ENCODE assay signal across 1 cellular context in the genomic region with DNA sequence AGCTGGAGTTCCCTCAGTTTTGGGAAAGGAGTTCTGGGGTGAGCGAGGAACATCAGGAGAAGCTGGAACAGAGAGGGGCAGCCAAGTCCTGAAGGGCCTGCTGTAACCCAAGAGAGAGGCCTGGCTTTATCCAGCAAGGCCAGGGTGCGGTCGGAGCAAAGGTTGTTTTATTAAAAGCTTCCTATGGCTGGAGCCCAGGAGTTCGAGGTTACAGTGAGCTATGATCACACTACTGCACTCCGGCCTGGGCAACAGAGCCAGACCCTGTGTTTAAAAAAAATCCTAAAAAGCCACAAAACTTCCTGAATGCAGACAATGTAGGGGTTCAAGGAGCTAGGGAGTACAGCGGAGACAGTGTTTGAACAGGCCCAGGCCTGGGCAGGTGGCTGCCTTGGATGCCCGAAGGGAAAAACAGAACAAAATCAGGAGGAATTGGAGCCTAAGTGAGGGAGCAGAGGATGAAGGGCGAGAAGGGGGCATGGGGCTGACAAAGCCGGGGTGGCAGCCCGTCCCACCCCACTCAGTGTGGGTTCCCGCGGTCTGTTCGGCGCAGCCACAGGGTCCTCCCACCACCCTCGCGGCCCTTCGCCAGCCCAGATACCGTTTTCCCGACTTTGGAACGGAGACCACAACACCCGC.
TF ChIP-seq lines count a peak whose summit lies in the region.

No MANE protein-coding gene starts in this region.

TF ChIP-seq in K562, 482 proteins besides CTCF, POLR2A, EP300 and RAD21 (continued from another document and continues in another):
- TF ChIP-seq, protein P1, sequence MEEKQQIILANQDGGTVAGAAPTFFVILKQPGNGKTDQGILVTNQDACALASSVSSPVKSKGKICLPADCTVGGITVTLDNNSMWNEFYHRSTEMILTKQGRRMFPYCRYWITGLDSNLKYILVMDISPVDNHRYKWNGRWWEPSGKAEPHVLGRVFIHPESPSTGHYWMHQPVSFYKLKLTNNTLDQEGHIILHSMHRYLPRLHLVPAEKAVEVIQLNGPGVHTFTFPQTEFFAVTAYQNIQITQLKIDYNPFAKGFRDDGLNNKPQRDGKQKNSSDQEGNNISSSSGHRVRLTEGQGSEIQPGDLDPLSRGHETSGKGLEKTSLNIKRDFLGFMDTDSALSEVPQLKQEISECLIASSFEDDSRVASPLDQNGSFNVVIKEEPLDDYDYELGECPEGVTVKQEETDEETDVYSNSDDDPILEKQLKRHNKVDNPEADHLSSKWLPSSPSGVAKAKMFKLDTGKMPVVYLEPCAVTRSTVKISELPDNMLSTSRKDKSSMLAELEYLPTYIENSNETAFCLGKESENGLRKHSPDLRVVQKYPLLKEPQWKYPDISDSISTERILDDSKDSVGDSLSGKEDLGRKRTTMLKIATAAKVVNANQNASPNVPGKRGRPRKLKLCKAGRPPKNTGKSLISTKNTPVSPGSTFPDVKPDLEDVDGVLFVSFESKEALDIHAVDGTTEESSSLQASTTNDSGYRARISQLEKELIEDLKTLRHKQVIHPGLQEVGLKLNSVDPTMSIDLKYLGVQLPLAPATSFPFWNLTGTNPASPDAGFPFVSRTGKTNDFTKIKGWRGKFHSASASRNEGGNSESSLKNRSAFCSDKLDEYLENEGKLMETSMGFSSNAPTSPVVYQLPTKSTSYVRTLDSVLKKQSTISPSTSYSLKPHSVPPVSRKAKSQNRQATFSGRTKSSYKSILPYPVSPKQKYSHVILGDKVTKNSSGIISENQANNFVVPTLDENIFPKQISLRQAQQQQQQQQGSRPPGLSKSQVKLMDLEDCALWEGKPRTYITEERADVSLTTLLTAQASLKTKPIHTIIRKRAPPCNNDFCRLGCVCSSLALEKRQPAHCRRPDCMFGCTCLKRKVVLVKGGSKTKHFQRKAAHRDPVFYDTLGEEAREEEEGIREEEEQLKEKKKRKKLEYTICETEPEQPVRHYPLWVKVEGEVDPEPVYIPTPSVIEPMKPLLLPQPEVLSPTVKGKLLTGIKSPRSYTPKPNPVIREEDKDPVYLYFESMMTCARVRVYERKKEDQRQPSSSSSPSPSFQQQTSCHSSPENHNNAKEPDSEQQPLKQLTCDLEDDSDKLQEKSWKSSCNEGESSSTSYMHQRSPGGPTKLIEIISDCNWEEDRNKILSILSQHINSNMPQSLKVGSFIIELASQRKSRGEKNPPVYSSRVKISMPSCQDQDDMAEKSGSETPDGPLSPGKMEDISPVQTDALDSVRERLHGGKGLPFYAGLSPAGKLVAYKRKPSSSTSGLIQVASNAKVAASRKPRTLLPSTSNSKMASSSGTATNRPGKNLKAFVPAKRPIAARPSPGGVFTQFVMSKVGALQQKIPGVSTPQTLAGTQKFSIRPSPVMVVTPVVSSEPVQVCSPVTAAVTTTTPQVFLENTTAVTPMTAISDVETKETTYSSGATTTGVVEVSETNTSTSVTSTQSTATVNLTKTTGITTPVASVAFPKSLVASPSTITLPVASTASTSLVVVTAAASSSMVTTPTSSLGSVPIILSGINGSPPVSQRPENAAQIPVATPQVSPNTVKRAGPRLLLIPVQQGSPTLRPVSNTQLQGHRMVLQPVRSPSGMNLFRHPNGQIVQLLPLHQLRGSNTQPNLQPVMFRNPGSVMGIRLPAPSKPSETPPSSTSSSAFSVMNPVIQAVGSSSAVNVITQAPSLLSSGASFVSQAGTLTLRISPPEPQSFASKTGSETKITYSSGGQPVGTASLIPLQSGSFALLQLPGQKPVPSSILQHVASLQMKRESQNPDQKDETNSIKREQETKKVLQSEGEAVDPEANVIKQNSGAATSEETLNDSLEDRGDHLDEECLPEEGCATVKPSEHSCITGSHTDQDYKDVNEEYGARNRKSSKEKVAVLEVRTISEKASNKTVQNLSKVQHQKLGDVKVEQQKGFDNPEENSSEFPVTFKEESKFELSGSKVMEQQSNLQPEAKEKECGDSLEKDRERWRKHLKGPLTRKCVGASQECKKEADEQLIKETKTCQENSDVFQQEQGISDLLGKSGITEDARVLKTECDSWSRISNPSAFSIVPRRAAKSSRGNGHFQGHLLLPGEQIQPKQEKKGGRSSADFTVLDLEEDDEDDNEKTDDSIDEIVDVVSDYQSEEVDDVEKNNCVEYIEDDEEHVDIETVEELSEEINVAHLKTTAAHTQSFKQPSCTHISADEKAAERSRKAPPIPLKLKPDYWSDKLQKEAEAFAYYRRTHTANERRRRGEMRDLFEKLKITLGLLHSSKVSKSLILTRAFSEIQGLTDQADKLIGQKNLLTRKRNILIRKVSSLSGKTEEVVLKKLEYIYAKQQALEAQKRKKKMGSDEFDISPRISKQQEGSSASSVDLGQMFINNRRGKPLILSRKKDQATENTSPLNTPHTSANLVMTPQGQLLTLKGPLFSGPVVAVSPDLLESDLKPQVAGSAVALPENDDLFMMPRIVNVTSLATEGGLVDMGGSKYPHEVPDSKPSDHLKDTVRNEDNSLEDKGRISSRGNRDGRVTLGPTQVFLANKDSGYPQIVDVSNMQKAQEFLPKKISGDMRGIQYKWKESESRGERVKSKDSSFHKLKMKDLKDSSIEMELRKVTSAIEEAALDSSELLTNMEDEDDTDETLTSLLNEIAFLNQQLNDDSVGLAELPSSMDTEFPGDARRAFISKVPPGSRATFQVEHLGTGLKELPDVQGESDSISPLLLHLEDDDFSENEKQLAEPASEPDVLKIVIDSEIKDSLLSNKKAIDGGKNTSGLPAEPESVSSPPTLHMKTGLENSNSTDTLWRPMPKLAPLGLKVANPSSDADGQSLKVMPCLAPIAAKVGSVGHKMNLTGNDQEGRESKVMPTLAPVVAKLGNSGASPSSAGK (IDR thresholded peaks at IDR 0.05), result peak; percentile 48; the same call in 1 of the 2 replicates
- TF ChIP-seq PTRF (tag; IDR thresholded peaks at IDR 0.05) (no peak), TAF15 (IDR thresholded peaks at IDR 0.05; ENCODE audit: low read depth, low read length) (no peak), TGIF2 (CRISPR knock-in tag; IDR thresholded peaks at IDR 0.05) (0 out of 2 replicates have a peak, but pooled peaks have one; percentile 52), BRD9 (IDR thresholded peaks at IDR 0.05; ENCODE audit: low read depth, partially characterized antibody) (peak; percentile 42), SUPT5H (IDR thresholded peaks at IDR 0.05) (peak; percentile 48; the same call in 1 of the 2 replicates), MYBL2 (IDR thresholded peaks at IDR 0.05; ENCODE audit: low read depth) (no peak), MYBL2 (CRISPR knock-in tag; IDR thresholded peaks at IDR 0.05; ENCODE audit: borderline replicate concordance) (no peak), CSDE1 (IDR thresholded peaks at IDR 0.05) (no peak), PHB (CRISPR knock-in tag; IDR thresholded peaks at IDR 0.05) (no peak), NFIX (CRISPR knock-in tag; IDR thresholded peaks at IDR 0.05; ENCODE audit: low read depth) (no peak), WHSC1 (IDR thresholded peaks at IDR 0.05; ENCODE audit: low read length) (no peak), ARID1B (IDR thresholded peaks at IDR 0.05) (no peak), ZNF584 (CRISPR knock-in tag; IDR thresholded peaks at IDR 0.05; ENCODE audit: low read depth) (peak; percentile 13), ZFPM2 (CRISPR knock-in tag; IDR thresholded peaks at IDR 0.05) (no peak), SMC3 (conservative IDR thresholded peaks at IDR 0.05; ENCODE audit: insufficient read depth, low read depth, low read length) (no peak)
- TF ChIP-seq, protein P2, sequence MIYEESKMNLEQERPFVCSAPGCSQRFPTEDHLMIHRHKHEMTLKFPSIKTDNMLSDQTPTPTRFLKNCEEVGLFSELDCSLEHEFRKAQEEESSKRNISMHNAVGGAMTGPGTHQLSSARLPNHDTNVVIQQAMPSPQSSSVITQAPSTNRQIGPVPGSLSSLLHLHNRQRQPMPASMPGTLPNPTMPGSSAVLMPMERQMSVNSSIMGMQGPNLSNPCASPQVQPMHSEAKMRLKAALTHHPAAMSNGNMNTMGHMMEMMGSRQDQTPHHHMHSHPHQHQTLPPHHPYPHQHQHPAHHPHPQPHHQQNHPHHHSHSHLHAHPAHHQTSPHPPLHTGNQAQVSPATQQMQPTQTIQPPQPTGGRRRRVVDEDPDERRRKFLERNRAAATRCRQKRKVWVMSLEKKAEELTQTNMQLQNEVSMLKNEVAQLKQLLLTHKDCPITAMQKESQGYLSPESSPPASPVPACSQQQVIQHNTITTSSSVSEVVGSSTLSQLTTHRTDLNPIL (CRISPR knock-in tag; IDR thresholded peaks at IDR 0.05), result 0 out of 2 replicates have a peak, but pooled peaks have one; percentile 26
- TF ChIP-seq, protein P3, sequence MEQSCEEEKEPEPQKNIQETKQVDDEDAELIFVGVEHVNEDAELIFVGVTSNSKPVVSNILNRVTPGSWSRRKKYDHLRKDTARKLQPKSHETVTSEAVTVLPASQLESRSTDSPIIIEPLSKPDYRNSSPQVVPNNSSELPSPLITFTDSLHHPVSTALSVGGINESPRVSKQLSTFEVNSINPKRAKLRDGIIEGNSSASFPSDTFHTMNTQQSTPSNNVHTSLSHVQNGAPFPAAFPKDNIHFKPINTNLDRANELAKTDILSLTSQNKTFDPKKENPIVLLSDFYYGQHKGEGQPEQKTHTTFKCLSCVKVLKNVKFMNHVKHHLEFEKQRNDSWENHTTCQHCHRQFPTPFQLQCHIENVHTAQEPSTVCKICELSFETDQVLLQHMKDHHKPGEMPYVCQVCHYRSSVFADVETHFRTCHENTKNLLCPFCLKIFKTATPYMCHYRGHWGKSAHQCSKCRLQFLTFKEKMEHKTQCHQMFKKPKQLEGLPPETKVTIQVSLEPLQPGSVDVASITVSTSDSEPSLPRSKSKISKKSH (CRISPR knock-in tag; IDR thresholded peaks at IDR 0.05), result no peak
- TF ChIP-seq, protein P4, sequence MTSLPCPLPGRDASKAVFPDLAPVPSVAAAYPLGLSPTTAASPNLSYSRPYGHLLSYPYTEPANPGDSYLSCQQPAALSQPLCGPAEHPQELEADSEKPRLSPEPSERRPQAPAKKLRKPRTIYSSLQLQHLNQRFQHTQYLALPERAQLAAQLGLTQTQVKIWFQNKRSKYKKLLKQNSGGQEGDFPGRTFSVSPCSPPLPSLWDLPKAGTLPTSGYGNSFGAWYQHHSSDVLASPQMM (CRISPR knock-in tag; IDR thresholded peaks at IDR 0.05), result no peak
- TF ChIP-seq, protein P5, sequence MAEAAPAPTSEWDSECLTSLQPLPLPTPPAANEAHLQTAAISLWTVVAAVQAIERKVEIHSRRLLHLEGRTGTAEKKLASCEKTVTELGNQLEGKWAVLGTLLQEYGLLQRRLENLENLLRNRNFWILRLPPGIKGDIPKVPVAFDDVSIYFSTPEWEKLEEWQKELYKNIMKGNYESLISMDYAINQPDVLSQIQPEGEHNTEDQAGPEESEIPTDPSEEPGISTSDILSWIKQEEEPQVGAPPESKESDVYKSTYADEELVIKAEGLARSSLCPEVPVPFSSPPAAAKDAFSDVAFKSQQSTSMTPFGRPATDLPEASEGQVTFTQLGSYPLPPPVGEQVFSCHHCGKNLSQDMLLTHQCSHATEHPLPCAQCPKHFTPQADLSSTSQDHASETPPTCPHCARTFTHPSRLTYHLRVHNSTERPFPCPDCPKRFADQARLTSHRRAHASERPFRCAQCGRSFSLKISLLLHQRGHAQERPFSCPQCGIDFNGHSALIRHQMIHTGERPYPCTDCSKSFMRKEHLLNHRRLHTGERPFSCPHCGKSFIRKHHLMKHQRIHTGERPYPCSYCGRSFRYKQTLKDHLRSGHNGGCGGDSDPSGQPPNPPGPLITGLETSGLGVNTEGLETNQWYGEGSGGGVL (CRISPR knock-in tag; IDR thresholded peaks at IDR 0.05), result no peak
- TF ChIP-seq, protein P6, sequence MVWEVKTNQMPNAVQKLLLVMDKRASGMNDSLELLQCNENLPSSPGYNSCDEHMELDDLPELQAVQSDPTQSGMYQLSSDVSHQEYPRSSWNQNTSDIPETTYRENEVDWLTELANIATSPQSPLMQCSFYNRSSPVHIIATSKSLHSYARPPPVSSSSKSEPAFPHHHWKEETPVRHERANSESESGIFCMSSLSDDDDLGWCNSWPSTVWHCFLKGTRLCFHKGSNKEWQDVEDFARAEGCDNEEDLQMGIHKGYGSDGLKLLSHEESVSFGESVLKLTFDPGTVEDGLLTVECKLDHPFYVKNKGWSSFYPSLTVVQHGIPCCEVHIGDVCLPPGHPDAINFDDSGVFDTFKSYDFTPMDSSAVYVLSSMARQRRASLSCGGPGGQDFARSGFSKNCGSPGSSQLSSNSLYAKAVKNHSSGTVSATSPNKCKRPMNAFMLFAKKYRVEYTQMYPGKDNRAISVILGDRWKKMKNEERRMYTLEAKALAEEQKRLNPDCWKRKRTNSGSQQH (CRISPR knock-in tag; IDR thresholded peaks at IDR 0.05), result 0 out of 2 replicates have a peak, but pooled peaks have one; percentile 5
- TF ChIP-seq, protein P7, sequence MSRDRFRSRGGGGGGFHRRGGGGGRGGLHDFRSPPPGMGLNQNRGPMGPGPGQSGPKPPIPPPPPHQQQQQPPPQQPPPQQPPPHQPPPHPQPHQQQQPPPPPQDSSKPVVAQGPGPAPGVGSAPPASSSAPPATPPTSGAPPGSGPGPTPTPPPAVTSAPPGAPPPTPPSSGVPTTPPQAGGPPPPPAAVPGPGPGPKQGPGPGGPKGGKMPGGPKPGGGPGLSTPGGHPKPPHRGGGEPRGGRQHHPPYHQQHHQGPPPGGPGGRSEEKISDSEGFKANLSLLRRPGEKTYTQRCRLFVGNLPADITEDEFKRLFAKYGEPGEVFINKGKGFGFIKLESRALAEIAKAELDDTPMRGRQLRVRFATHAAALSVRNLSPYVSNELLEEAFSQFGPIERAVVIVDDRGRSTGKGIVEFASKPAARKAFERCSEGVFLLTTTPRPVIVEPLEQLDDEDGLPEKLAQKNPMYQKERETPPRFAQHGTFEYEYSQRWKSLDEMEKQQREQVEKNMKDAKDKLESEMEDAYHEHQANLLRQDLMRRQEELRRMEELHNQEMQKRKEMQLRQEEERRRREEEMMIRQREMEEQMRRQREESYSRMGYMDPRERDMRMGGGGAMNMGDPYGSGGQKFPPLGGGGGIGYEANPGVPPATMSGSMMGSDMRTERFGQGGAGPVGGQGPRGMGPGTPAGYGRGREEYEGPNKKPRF (IDR thresholded peaks at IDR 0.05; ENCODE audit: low read depth, low read length), result no peak
- TF ChIP-seq, protein P8, sequence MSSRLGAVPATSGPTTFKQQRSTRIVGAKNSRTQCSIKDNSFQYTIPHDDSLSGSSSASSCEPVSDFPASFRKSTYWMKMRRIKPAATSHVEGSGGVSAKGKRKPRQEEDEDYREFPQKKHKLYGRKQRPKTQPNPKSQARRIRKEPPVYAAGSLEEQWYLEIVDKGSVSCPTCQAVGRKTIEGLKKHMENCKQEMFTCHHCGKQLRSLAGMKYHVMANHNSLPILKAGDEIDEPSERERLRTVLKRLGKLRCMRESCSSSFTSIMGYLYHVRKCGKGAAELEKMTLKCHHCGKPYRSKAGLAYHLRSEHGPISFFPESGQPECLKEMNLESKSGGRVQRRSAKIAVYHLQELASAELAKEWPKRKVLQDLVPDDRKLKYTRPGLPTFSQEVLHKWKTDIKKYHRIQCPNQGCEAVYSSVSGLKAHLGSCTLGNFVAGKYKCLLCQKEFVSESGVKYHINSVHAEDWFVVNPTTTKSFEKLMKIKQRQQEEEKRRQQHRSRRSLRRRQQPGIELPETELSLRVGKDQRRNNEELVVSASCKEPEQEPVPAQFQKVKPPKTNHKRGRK (tag; IDR thresholded peaks at IDR 0.05), result no peak
- TF ChIP-seq, protein P9, sequence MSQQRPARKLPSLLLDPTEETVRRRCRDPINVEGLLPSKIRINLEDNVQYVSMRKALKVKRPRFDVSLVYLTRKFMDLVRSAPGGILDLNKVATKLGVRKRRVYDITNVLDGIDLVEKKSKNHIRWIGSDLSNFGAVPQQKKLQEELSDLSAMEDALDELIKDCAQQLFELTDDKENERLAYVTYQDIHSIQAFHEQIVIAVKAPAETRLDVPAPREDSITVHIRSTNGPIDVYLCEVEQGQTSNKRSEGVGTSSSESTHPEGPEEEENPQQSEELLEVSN (IDR thresholded peaks at IDR 0.05; ENCODE audit: borderline replicate concordance in 1 of 2, extremely low read depth in 1 of 2, insufficient read depth in 1 of 2, insufficient read length in 1 of 2, low read depth in 1 of 2, low read length in 1 of 2, poor library complexity in 1 of 2, severe bottlenecking in 1 of 2), result no peak
- TF ChIP-seq, protein P10, sequence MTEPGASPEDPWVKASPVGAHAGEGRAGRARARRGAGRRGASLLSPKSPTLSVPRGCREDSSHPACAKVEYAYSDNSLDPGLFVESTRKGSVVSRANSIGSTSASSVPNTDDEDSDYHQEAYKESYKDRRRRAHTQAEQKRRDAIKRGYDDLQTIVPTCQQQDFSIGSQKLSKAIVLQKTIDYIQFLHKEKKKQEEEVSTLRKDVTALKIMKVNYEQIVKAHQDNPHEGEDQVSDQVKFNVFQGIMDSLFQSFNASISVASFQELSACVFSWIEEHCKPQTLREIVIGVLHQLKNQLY (CRISPR knock-in tag; conservative IDR thresholded peaks at IDR 0.05), result 0 out of 4 replicates have a peak, but pooled peaks of 1 of the 2 experiments have one; percentile 9
